In genomic region chr11:94746721-94747120, GRCh38 we compare ENCODE assay signal across 1 cellular context.
TF ChIP-seq lines count a peak whose summit lies in the region.

No MANE protein-coding gene starts in this region.

TF ChIP-seq in SK-N-SH, 30 proteins besides CTCF, POLR2A, EP300 and RAD21 (continued from another document):
- TF ChIP-seq, protein P1, sequence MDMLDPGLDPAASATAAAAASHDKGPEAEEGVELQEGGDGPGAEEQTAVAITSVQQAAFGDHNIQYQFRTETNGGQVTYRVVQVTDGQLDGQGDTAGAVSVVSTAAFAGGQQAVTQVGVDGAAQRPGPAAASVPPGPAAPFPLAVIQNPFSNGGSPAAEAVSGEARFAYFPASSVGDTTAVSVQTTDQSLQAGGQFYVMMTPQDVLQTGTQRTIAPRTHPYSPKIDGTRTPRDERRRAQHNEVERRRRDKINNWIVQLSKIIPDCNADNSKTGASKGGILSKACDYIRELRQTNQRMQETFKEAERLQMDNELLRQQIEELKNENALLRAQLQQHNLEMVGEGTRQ (IDR thresholded peaks at IDR 0.05; ENCODE audit: borderline replicate concordance, low read depth, low read length) = no peak
- TF ChIP-seq POLR2AphosphoS5 (IDR thresholded peaks at IDR 0.05; ENCODE audit: low read depth, low read length) (no peak), CHD2 (IDR thresholded peaks at IDR 0.05; ENCODE audit: low read length, partially characterized antibody) (no peak), ZBTB33 (IDR thresholded peaks at IDR 0.05; ENCODE audit: borderline replicate concordance, low read depth) (no peak), SIN3A (IDR thresholded peaks at IDR 0.05; ENCODE audit: borderline replicate concordance, low read depth, low read length) (no peak), GABPA (IDR thresholded peaks at IDR 0.05; ENCODE audit: low read depth) (no peak), YY1 (IDR thresholded peaks at IDR 0.05; ENCODE audit: low read depth) (no peak), TAF1 (IDR thresholded peaks at IDR 0.05; ENCODE audit: borderline replicate concordance, low read depth, low read length) (no peak), NFIC (IDR thresholded peaks at IDR 0.05; ENCODE audit: borderline replicate concordance) (no peak), RCOR1 (IDR thresholded peaks at IDR 0.05; ENCODE audit: low read length) (no peak), NRF1 (IDR thresholded peaks at IDR 0.05; ENCODE audit: low read depth, low read length) (no peak), JUND (IDR thresholded peaks at IDR 0.05) (no peak), FOXJ3 (CRISPR knock-in tag; IDR thresholded peaks at IDR 0.05) (no peak), EZH2phosphoT487 (IDR thresholded peaks at IDR 0.05; ENCODE audit: borderline replicate concordance, low read depth) (no peak)
- TF ChIP-seq, protein P2, sequence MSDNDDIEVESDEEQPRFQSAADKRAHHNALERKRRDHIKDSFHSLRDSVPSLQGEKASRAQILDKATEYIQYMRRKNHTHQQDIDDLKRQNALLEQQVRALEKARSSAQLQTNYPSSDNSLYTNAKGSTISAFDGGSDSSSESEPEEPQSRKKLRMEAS (IDR thresholded peaks at IDR 0.05; ENCODE audit: low read depth) = no peak
- TF ChIP-seq, protein P3, sequence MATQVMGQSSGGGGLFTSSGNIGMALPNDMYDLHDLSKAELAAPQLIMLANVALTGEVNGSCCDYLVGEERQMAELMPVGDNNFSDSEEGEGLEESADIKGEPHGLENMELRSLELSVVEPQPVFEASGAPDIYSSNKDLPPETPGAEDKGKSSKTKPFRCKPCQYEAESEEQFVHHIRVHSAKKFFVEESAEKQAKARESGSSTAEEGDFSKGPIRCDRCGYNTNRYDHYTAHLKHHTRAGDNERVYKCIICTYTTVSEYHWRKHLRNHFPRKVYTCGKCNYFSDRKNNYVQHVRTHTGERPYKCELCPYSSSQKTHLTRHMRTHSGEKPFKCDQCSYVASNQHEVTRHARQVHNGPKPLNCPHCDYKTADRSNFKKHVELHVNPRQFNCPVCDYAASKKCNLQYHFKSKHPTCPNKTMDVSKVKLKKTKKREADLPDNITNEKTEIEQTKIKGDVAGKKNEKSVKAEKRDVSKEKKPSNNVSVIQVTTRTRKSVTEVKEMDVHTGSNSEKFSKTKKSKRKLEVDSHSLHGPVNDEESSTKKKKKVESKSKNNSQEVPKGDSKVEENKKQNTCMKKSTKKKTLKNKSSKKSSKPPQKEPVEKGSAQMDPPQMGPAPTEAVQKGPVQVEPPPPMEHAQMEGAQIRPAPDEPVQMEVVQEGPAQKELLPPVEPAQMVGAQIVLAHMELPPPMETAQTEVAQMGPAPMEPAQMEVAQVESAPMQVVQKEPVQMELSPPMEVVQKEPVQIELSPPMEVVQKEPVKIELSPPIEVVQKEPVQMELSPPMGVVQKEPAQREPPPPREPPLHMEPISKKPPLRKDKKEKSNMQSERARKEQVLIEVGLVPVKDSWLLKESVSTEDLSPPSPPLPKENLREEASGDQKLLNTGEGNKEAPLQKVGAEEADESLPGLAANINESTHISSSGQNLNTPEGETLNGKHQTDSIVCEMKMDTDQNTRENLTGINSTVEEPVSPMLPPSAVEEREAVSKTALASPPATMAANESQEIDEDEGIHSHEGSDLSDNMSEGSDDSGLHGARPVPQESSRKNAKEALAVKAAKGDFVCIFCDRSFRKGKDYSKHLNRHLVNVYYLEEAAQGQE (IDR thresholded peaks at IDR 0.05; ENCODE audit: low read depth, low read length) = no peak
TF ChIP-seq in SK-N-SH: peak in this region for 0.
